21 cellular contexts compared by ENCODE assay signal in genomic region chr20:14203657-14204056, GRCh38.
"Had no signal": no experiment of that assay in that cellular context is flagged by ENCODE, and none has a peak within 500 bp of the region (broad histone marks: within the 10 kb centered on the region; RNA-seq: fewer than 3 reads in every experiment).

No MANE protein-coding gene starts in this region.

- ATAC-seq: effector memory CD8-positive, alpha-beta T cell; left cardiac atrium; left lung; mucosa of descending colon had no signal

- DNase-seq: central memory CD4-positive, alpha-beta T cell; colonic mucosa; effector memory CD8-positive, alpha-beta T cell; erythroblast; head of caudate nucleus; left cardiac atrium; left lung; mesenchymal stem cell; mucosa of descending colon; naive B cell; right lobe of liver; stimulated activated CD4-positive, alpha-beta T cell treated with anti-CD3 and anti-CD28 coated beads, Interleukin-12 subunit alpha, Interleukin-12 subunit beta, amount 100 ng/mL, for 4 hours; stimulated activated CD4-positive, alpha-beta T cell treated with anti-CD3 and anti-CD28 coated beads, Interleukin-1b, Interleukin-23, amount 100 ng/mL, for 48 hours; stimulated activated CD4-positive, alpha-beta T cell treated with anti-CD3 and anti-CD28 coated beads, Interleukin-4, amount 100 ng/mL, for 1 hour; stimulated activated CD8-positive, alpha-beta memory T cell treated with anti-CD3 and anti-CD28 coated beads, Interleukin-4, amount 100 ng/mL, for 48 hours; thyroid gland; uterus had no signal

- H3K9me3 ChIP-seq: colonic mucosa, mucosa of descending colon, neutrophil, right lobe of liver, suprapubic skin, thyroid gland, uterus had no signal

- H3K4me3 ChIP-seq: colonic mucosa, left lung, mucosa of descending colon, right lobe of liver, smooth muscle cell, suprapubic skin, thyroid gland, uterus had no signal

- H3K27ac ChIP-seq: colonic mucosa, left lung, neutrophil, parathyroid adenoma, right lobe of liver, suprapubic skin, thyroid gland, uterus had no signal

- H3K36me3 ChIP-seq: colonic mucosa, left lung, neutrophil, right lobe of liver, suprapubic skin, thyroid gland, uterus had no signal

- H3K4me1 ChIP-seq: colonic mucosa, left lung, parathyroid adenoma, right lobe of liver, suprapubic skin, thyroid gland, uterus had no signal

- H3K27me3 ChIP-seq: colonic mucosa, left lung, neutrophil, right lobe of liver, suprapubic skin, thyroid gland, uterus had no signal
